ENCODE assay signal across 25 cellular contexts in the genomic region with DNA sequence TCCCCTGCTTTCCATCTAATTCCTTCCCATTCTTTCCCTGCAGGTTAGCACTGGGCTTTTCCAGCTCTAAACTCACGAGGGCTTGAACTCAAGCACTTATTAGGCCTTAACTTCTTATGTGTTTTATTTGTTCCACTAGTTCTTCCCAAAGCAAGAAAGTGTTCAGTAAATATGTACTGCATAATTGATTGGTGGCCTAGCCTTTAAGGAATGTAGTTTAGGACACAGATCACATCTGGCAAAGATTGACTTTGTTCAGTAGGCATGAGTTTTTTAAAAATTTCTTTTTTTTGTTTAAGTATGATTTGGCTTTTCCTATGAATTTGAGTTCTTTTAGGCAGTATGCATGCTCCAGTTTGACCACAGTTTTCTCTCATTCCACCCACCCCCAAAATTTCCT.
"Had no signal": no experiment of that assay in that cellular context is flagged by ENCODE, and none has a peak within 500 bp of the region (broad histone marks: within the 10 kb centered on the region; RNA-seq: fewer than 3 reads in every experiment).

No MANE protein-coding gene starts in this region.

- H3K9me3 ChIP-seq: colonic mucosa, esophagus muscularis mucosa, esophagus squamous epithelium, gastrocnemius medialis had no signal

- ATAC-seq: effector memory CD8-positive, alpha-beta T cell; esophagus mucosa; foreskin keratinocyte; gastrocnemius medialis; gastroesophageal sphincter; heart left ventricle; heart right ventricle had no signal

- H3K36me3 ChIP-seq: colonic mucosa, esophagus muscularis mucosa, esophagus squamous epithelium, gastrocnemius medialis, gastroesophageal sphincter, heart left ventricle, heart right ventricle had no signal

- H3K27me3 Mint-ChIP-seq: dendritic cell treated with granulocyte-macrophage colony-stimulating factor and Interleukin-4, amounts not matched to agents 40 ng/mL and 50 ng/mL, for 4 days; effector memory CD8-positive, alpha-beta T cell had no signal

- H3K4me3 ChIP-seq: colonic mucosa, coronary artery, dorsolateral prefrontal cortex, esophagus muscularis mucosa, esophagus squamous epithelium, gastrocnemius medialis, gastroesophageal sphincter, heart left ventricle, heart right ventricle had no signal

- H3K9me3 Mint-ChIP-seq: endodermal cell had no signal

- H3K4me1 ChIP-seq: colonic mucosa, esophagus muscularis mucosa, gastrocnemius medialis, gastroesophageal sphincter, heart left ventricle, heart right ventricle had no signal

- H3K27me3 ChIP-seq: colonic mucosa, dorsolateral prefrontal cortex, esophagus muscularis mucosa, esophagus squamous epithelium, foreskin keratinocyte, gastrocnemius medialis, gastroesophageal sphincter, heart left ventricle, heart right ventricle had no signal

- H3K4me1 Mint-ChIP-seq: endodermal cell had no signal

- DNase-seq: colonic mucosa; cortex of kidney; dermis blood vessel endothelial cell; dorsolateral prefrontal cortex; effector CD4-positive, alpha-beta T cell; effector CD8-positive, alpha-beta T cell; effector memory CD4-positive, alpha-beta T cell; effector memory CD8-positive, alpha-beta T cell; endodermal cell; erythroblast; esophagus squamous epithelium; foreskin fibroblast; foreskin keratinocyte; foreskin melanocyte; gastrocnemius medialis; glutamatergic neuron; head of caudate nucleus; heart left ventricle; heart right ventricle had no signal

- H3K27ac ChIP-seq: colonic mucosa, coronary artery, dorsolateral prefrontal cortex, epithelial cell of prostate, esophagus muscularis mucosa, esophagus squamous epithelium, foreskin keratinocyte, gastrocnemius medialis, gastroesophageal sphincter, heart left ventricle, heart right ventricle had no signal

- H3K4me3 Mint-ChIP-seq: dendritic cell treated with granulocyte-macrophage colony-stimulating factor and Interleukin-4, amounts not matched to agents 40 ng/mL and 50 ng/mL, for 4 days; effector memory CD8-positive, alpha-beta T cell; endodermal cell had no signal

- H3K27ac Mint-ChIP-seq: dendritic cell treated with granulocyte-macrophage colony-stimulating factor and Interleukin-4, amounts not matched to agents 40 ng/mL and 50 ng/mL, for 4 days; effector memory CD8-positive, alpha-beta T cell; endodermal cell had no signal
